9 cellular contexts compared by ENCODE assay signal in the genomic region with DNA sequence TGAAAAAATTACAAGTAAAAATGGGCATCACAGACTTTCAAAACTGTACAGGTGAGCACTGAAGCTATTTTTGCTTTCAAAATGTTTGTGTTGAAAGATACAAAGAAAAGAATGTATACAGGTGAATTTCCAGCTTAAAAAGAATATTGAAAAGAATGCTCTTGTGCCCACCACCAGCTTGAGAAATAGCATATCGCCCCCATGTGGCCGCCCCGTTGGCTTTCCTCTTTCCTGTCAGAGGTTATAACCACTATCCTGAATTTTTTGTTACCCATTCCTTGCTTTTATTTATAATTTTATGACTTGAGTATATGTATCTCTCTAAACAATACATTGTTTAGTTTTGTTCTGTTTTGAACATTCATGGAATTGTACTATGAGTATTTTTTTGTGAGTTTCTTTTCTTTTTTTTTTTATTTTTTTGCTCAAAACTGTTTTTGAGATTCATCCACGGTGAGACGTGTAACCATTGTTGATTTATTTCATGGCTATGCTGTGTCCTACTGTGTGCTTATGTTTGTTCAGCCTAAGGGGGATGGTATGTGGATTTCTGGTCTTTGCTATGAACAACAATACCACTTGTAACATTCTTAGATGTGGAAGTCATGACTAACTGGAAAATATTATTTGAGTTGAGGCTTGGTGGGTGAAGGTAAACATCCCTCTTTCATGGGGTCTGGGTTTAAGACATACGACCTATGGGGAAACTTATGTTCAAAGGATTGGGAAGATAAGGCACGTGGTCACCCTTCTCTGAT. TPM values are rescaled to one million over a fixed set of nuclear protein-coding genes. Genes with fewer than 3 reads are reported as not detected.
DNase-seq lines count a peak whose midpoint lies in the region; ATAC-seq and TF ChIP-seq lines count a peak whose summit lies in the region.
"Had no signal": no experiment of that assay in that cellular context is flagged by ENCODE, and none has a peak within 500 bp of the region (broad histone marks: within the 10 kb centered on the region; RNA-seq: fewer than 3 reads in every experiment).

No MANE protein-coding gene starts in this region.

- DNase-seq in BE2C (peak; percentile 66), OCI-M1 (lab: John Stamatoyannopoulos, UW) (peak; percentile 47), fibroblast of villous mesenchyme (ENCODE audit: low read depth) (peak; percentile 29), NCI-H1436 treated with DMSO at 0.1 percent for 48 hours (lab: John Stamatoyannopoulos, UW) (no peak), hippocampal formation (lab: John Stamatoyannopoulos, UW) (no peak)

- H3K4me1 ChIP-seq in BE2C, result no peaks in the 10 kb centered on the region

- TF ChIP-seq CTCF in BE2C (IDR thresholded peaks at IDR 0.05; ENCODE audit: low read depth, low read length) (peak; percentile 77), GM12873 (IDR thresholded peaks at IDR 0.05; ENCODE audit: insufficient read depth, low read depth, low read length, missing control alignments) (peak; percentile 54), fibroblast of villous mesenchyme (IDR thresholded peaks at IDR 0.05; ENCODE audit: insufficient read depth, low read depth, low read length) (peak; percentile 52)

- no peaks in the 10 kb centered on the region for H3K36me3 ChIP-seq in BE2C

- H3K9me3 ChIP-seq in BE2C, result no peaks in the 10 kb centered on the region

- ATAC-seq in HG02623 (IDR thresholded peaks at IDR 0.05; ENCODE audit: unreplicated experiment) (no peak), HG03439 (IDR thresholded peaks at IDR 0.05; ENCODE audit: unreplicated experiment) (no peak)

- H3K27me3 ChIP-seq in BE2C, result no peaks in the 10 kb centered on the region

- H3K4me3 ChIP-seq in BE2C (ENCODE audit: low read depth, low read length), result no peak overlapping the region
- H3K4me3 ChIP-seq in fibroblast of villous mesenchyme (ENCODE audit: low read depth, low read length), result no peak overlapping the region

RNA-seq across cellular contexts. Expression of a gene that starts 11.6 kb away (rescaled TPM):
- 5.8 TPM for polyA plus RNA-seq in BE2C (2012; ENCODE audit: insufficient read depth, insufficient read length, low read depth)
- not detected in 2 replicates for total RNA-seq in fibroblast of villous mesenchyme
- total RNA-seq: mesothelial cell of epicardium had no signal

Comparison
In these comparisons a context has a peak if more than half of its experiments do, and no peak if none do; other contexts are left out.
1. DNase-seq: peak in BE2C (single experiment), OCI-M1 (single experiment) and fibroblast of villous mesenchyme (single experiment); none in NCI-H1436 treated with DMSO at 0.1 percent for 48 hours (single experiment) and hippocampal formation (0 of 2).
2. Peak in every context shown above with its lines, with median percentiles within 50 percentile points of each other: CTCF ChIP-seq.